In genomic region chr2:24973812-24974211, GRCh38 we compare ENCODE assay signal across 1 cellular context.
TF ChIP-seq lines count a peak whose summit lies in the region.

No MANE protein-coding gene starts in this region.

TF ChIP-seq in K562, 482 proteins besides CTCF, POLR2A, EP300 and RAD21 (continued from another document and continues in another):
- TF ChIP-seq ZNF407 (IDR thresholded peaks at IDR 0.05; ENCODE audit: low read depth) (no peak), NCOA4 (IDR thresholded peaks at IDR 0.05; ENCODE audit: partially characterized antibody) (no peak), NUFIP1 (IDR thresholded peaks at IDR 0.05; ENCODE audit: partially characterized antibody) (no peak), TAF9B (IDR thresholded peaks at IDR 0.05; ENCODE audit: partially characterized antibody) (no peak), ZBTB17 (CRISPR knock-in tag; IDR thresholded peaks at IDR 0.05) (no peak), ZNF780A (CRISPR knock-in tag; IDR thresholded peaks at IDR 0.05) (no peak), ZNF707 (CRISPR knock-in tag; conservative IDR thresholded peaks at IDR 0.05) (no peak), CHD1 (IDR thresholded peaks at IDR 0.05; ENCODE audit: low read length) (no peak), ZNF699 (CRISPR knock-in tag; IDR thresholded peaks at IDR 0.05; ENCODE audit: insufficient replicate concordance) (no peak), TAF15 (IDR thresholded peaks at IDR 0.05; ENCODE audit: low read depth, low read length) (no peak), HINFP (tag; conservative IDR thresholded peaks at IDR 0.05; ENCODE audit: low read depth) (no peak), TCF15 (CRISPR knock-in tag; IDR thresholded peaks at IDR 0.05) (no peak), FOXP1 (CRISPR knock-in tag; IDR thresholded peaks at IDR 0.05) (no peak), MGA (IDR thresholded peaks at IDR 0.05) (peak; percentile 45), CREM (IDR thresholded peaks at IDR 0.05; ENCODE audit: low read depth) (peak; percentile 81), ZNF280B (CRISPR knock-in tag; IDR thresholded peaks at IDR 0.05) (no peak), CBFA2T3 (IDR thresholded peaks at IDR 0.05) (peak; percentile 66), POLR2G (IDR thresholded peaks at IDR 0.05; ENCODE audit: low read depth, low read length) (no peak), RNF219 (CRISPR knock-in tag; IDR thresholded peaks at IDR 0.05) (no peak), RBM34 (IDR thresholded peaks at IDR 0.05; ENCODE audit: borderline replicate concordance, insufficient read depth, low read length) (no peak), JUNB (CRISPR knock-in tag; conservative IDR thresholded peaks at IDR 0.05) (no peak), TBP (optimal IDR thresholded peaks at IDR 0.05; ENCODE audit: low read depth, low read length) (no peak), RB1 (IDR thresholded peaks at IDR 0.05; ENCODE audit: low read depth) (no peak), SAP30 (IDR thresholded peaks at IDR 0.05; ENCODE audit: borderline replicate concordance, insufficient read depth, low read depth, low read length, poor library complexity, severe bottlenecking) (no peak), ZNF830 (CRISPR knock-in tag; IDR thresholded peaks at IDR 0.05) (no peak), STAT5A (IDR thresholded peaks at IDR 0.05; ENCODE audit: borderline replicate concordance, low read length) (no peak), GATAD2B (IDR thresholded peaks at IDR 0.05; ENCODE audit: borderline replicate concordance) (0 out of 2 replicates have a peak, but pooled peaks have one; percentile 21), CGGBP1 (CRISPR knock-in tag; IDR thresholded peaks at IDR 0.05) (no peak), CCAR2 (IDR thresholded peaks at IDR 0.05; ENCODE audit: low read depth, low read length) (no peak), NFIC (IDR thresholded peaks at IDR 0.05) (no peak), ZNF133 (CRISPR knock-in tag; IDR thresholded peaks at IDR 0.05) (no peak), RCOR1 (IDR thresholded peaks at IDR 0.05; ENCODE audit: borderline replicate concordance in 1 of 2, low read depth in 2 of 2, low read length in 2 of 2) (peak in 1 of 2 experiments; percentile 36; a peak in 1 of 4 replicates)
